Comparison of ENCODE assay signal across 8 cellular contexts in the genomic region with DNA sequence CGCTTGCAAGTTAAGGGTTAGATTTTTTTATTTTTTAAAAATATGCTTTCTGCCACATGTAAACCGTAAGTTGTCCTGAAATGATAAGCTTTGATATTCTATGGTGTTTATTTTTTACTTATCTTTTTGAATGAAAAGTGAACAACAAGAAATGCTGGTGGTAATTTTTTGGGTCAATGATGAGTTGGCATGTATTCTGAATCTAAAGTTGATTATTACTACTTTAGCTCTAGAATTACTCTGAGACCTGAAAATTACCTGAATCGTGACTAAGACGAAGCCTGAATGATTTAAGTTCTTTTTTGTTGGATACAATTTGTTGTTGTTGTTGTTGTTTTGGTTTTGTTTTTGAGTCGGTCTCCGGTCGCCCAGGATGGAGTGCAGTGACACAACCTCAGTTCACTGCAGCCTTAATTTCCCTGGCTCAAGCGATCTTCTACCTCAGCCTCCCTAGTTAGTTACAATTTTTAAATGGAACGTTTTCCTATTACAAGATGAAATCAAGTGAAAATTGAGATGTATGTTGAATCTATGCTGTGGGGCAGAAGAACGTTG. TPM values are rescaled to one million over a fixed set of nuclear protein-coding genes. Genes with fewer than 3 reads are reported as not detected.
DNase-seq lines count a peak whose midpoint lies in the region; ATAC-seq lines count a peak whose summit lies in the region.

No MANE protein-coding gene starts in this region.

- H3K9me3 Mint-ChIP-seq in activated CD4-positive, alpha-beta T cell treated with anti-CD3 and anti-CD28 coated beads for 36 hours (ENCODE audit: low read depth): no peaks in the 10 kb centered on the region
- no peaks in the 10 kb centered on the region for H3K9me3 Mint-ChIP-seq in activated T-helper 2 cell treated with anti-CD3 and anti-CD28 coated beads, Interferon-gamma antibody, Interleukin-2, Interleukin-4, amounts not matched to agents 10 μg/mL and 5 μg/mL and 100 μg/mL, durations not matched to agents 14 hours and 24 hours and 36 hours
- no peaks in the 10 kb centered on the region for H3K9me3 Mint-ChIP-seq in immature natural killer cell

- peak overlapping the region; percentile 99 for H3K27ac Mint-ChIP-seq in activated CD4-positive, alpha-beta T cell treated with anti-CD3 and anti-CD28 coated beads for 36 hours
- peak overlapping the region; percentile 97 for H3K27ac Mint-ChIP-seq in activated T-helper 2 cell treated with anti-CD3 and anti-CD28 coated beads, Interferon-gamma antibody, Interleukin-2, Interleukin-4, amounts not matched to agents 10 μg/mL and 5 μg/mL and 100 μg/mL, durations not matched to agents 14 hours and 24 hours and 36 hours
- peak overlapping the region; percentile 97 to 100 (median 98) for H3K27ac Mint-ChIP-seq in immature natural killer cell

- no peaks in the 10 kb centered on the region for H3K27me3 ChIP-seq in stomach smooth muscle (ENCODE audit: control insufficient read depth in 1 of 2, insufficient read depth in 2 of 2, low read length in 2 of 2)

- H3K4me1 ChIP-seq in stomach smooth muscle (ENCODE audit: control insufficient read depth, insufficient read depth, low read length): peaks cover 5% of the 10 kb centered on the region

- CTCF ChIA-PET in activated CD4-positive, alpha-beta T cell treated with anti-CD3 and anti-CD28 coated beads for 36 hours (lab: Charles Lee): no interaction called here

- DNase-seq in activated CD4-positive, alpha-beta T cell treated with anti-CD3 and anti-CD28 coated beads for 36 hours: peak; percentile 24
- no peak for DNase-seq in activated CD4-positive, alpha-beta T cell treated with anti-CD3 and anti-CD28 coated beads, Interleukin-2, amount 50 U/mL, for 4 hours
- DNase-seq in activated T-helper 2 cell treated with anti-CD3 and anti-CD28 coated beads, Interferon-gamma antibody, Interleukin-2, Interleukin-4, amounts not matched to agents 10 μg/mL and 5 μg/mL and 100 μg/mL, durations not matched to agents 14 hours and 24 hours and 36 hours (ENCODE audit: low spot score): no peak
- DNase-seq in immature natural killer cell: no peak
- DNase-seq in DMS114 treated with DMSO at 0.1 percent for 48 hours (lab: John Stamatoyannopoulos, UW; ENCODE audit: unreplicated experiment): no peak
- DNase-seq in NCI-H345 treated with DMSO at 0.1 percent for 48 hours (lab: John Stamatoyannopoulos, UW; ENCODE audit: unreplicated experiment): no peak
- no peak for DNase-seq in NCI-H510A (lab: John Stamatoyannopoulos, UW)

- peak overlapping the region; percentile 92 to 96 for H3K9ac ChIP-seq in stomach smooth muscle (ENCODE audit: low read length in 2 of 2)

- intact Hi-C loops in activated CD4-positive, alpha-beta T cell treated with anti-CD3 and anti-CD28 coated beads for 36 hours (cut with DNase I, micrococcal nuclease): loop anchor here (1.0 to 10.0 kb wide), 6 partner anchors 63 to 1990 kb away; a partner anchor contains a TSS
- intact Hi-C loops in activated T-helper 2 cell treated with anti-CD3 and anti-CD28 coated beads, Interferon-gamma antibody, Interleukin-2, Interleukin-4, amounts not matched to agents 10 μg/mL and 5 μg/mL and 100 μg/mL, durations not matched to agents 14 hours and 24 hours and 36 hours (cut with micrococcal nuclease): loop anchor here (1.0 to 5.0 kb wide), 5 partner anchors 9 to 1896 kb away; a partner anchor contains a TSS

- peaks cover 36% of the 10 kb centered on the region for H3K4me1 Mint-ChIP-seq in activated CD4-positive, alpha-beta T cell treated with anti-CD3 and anti-CD28 coated beads for 36 hours
- H3K4me1 Mint-ChIP-seq in activated T-helper 2 cell treated with anti-CD3 and anti-CD28 coated beads, Interferon-gamma antibody, Interleukin-2, Interleukin-4, amounts not matched to agents 10 μg/mL and 5 μg/mL and 100 μg/mL, durations not matched to agents 14 hours and 24 hours and 36 hours (ENCODE audit: low read depth): peaks cover 43% of the 10 kb centered on the region
- peaks cover 77 to 82% of the 10 kb centered on the region in 2 donors for H3K4me1 Mint-ChIP-seq in immature natural killer cell

- no peak for ATAC-seq in activated CD4-positive, alpha-beta T cell treated with anti-CD3 and anti-CD28 coated beads for 36 hours

- H3K9me3 ChIP-seq in stomach smooth muscle (ENCODE audit: control insufficient read depth in 2 of 2, low read length in 2 of 2): no peaks in the 10 kb centered on the region

- no peaks in the 10 kb centered on the region for H3K27me3 Mint-ChIP-seq in activated CD4-positive, alpha-beta T cell treated with anti-CD3 and anti-CD28 coated beads for 36 hours
- H3K27me3 Mint-ChIP-seq in activated T-helper 2 cell treated with anti-CD3 and anti-CD28 coated beads, Interferon-gamma antibody, Interleukin-2, Interleukin-4, amounts not matched to agents 10 μg/mL and 5 μg/mL and 100 μg/mL, durations not matched to agents 14 hours and 24 hours and 36 hours (ENCODE audit: low read depth): no peaks in the 10 kb centered on the region
- peaks cover 4 to 20% (median 9%) of the 10 kb centered on the region in 3 donors for H3K27me3 Mint-ChIP-seq in immature natural killer cell (ENCODE audit: low read depth in 3 of 3)

- peak overlapping the region; percentile 100 for H3K4me3 Mint-ChIP-seq in activated CD4-positive, alpha-beta T cell treated with anti-CD3 and anti-CD28 coated beads for 36 hours
- H3K4me3 Mint-ChIP-seq in activated T-helper 2 cell treated with anti-CD3 and anti-CD28 coated beads, Interferon-gamma antibody, Interleukin-2, Interleukin-4, amounts not matched to agents 10 μg/mL and 5 μg/mL and 100 μg/mL, durations not matched to agents 14 hours and 24 hours and 36 hours (ENCODE audit: low read depth): peak overlapping the region; percentile 100
- peak overlapping the region; percentile 96 to 100 (median 100) for H3K4me3 Mint-ChIP-seq in immature natural killer cell

- peak overlapping the region; percentile 98 to 99 for H3K4me3 ChIP-seq in stomach smooth muscle (ENCODE audit: low read length in 2 of 2)

- POLR2A ChIA-PET in activated CD4-positive, alpha-beta T cell treated with anti-CD3 and anti-CD28 coated beads for 36 hours (lab: Charles Lee): interaction anchor here (0.9 to 1.6 kb wide), 2 partner anchors 9 to 34 kb away, joined by 4 to 9 read pairs; a partner anchor contains a TSS

- H3K36me3 ChIP-seq in stomach smooth muscle (ENCODE audit: control insufficient read depth in 2 of 2, insufficient read depth in 2 of 2, low read length in 2 of 2): peaks cover 3 to 6% of the 10 kb centered on the region in 2 donors

- H3K27ac ChIP-seq in stomach smooth muscle (ENCODE audit: low read length): no peak overlapping the region

- H3K36me3 Mint-ChIP-seq in activated CD4-positive, alpha-beta T cell treated with anti-CD3 and anti-CD28 coated beads for 36 hours (ENCODE audit: low read depth): peaks cover 58% of the 10 kb centered on the region
- peaks cover 60% of the 10 kb centered on the region for H3K36me3 Mint-ChIP-seq in activated T-helper 2 cell treated with anti-CD3 and anti-CD28 coated beads, Interferon-gamma antibody, Interleukin-2, Interleukin-4, amounts not matched to agents 10 μg/mL and 5 μg/mL and 100 μg/mL, durations not matched to agents 14 hours and 24 hours and 36 hours (ENCODE audit: low read depth)
- H3K36me3 Mint-ChIP-seq in immature natural killer cell: peaks cover 0 to 30% (median 22%) of the 10 kb centered on the region in 3 donors

RNA-seq across cellular contexts. Expression of a gene that starts 0.9 kb away (rescaled TPM):
- total RNA-seq in activated CD4-positive, alpha-beta T cell treated with anti-CD3 and anti-CD28 coated beads for 36 hours: 100 to 1,000 TPM; 121 to 190 TPM
- total RNA-seq in activated T-helper 2 cell treated with anti-CD3 and anti-CD28 coated beads, Interferon-gamma antibody, Interleukin-2, Interleukin-4, amounts not matched to agents 10 μg/mL and 5 μg/mL and 100 μg/mL, durations not matched to agents 14 hours and 24 hours and 36 hours: 219 and 230 TPM in 2 replicates
- polyA plus RNA-seq in immature natural killer cell: 1 to 10 TPM; 1.5 to 9.4 (median 4.3) TPM

RNA-seq across cellular contexts. Expression of a gene that starts 9.7 kb away (rescaled TPM):
- total RNA-seq in activated CD4-positive, alpha-beta T cell treated with anti-CD3 and anti-CD28 coated beads for 36 hours: under 1 TPM; 0.21 to 0.39 TPM
- total RNA-seq in activated T-helper 2 cell treated with anti-CD3 and anti-CD28 coated beads, Interferon-gamma antibody, Interleukin-2, Interleukin-4, amounts not matched to agents 10 μg/mL and 5 μg/mL and 100 μg/mL, durations not matched to agents 14 hours and 24 hours and 36 hours: 0.60 and 0.62 TPM in 2 replicates
- polyA plus RNA-seq in immature natural killer cell: not detected
